10 cellular contexts compared by ENCODE assay signal in the genomic region with DNA sequence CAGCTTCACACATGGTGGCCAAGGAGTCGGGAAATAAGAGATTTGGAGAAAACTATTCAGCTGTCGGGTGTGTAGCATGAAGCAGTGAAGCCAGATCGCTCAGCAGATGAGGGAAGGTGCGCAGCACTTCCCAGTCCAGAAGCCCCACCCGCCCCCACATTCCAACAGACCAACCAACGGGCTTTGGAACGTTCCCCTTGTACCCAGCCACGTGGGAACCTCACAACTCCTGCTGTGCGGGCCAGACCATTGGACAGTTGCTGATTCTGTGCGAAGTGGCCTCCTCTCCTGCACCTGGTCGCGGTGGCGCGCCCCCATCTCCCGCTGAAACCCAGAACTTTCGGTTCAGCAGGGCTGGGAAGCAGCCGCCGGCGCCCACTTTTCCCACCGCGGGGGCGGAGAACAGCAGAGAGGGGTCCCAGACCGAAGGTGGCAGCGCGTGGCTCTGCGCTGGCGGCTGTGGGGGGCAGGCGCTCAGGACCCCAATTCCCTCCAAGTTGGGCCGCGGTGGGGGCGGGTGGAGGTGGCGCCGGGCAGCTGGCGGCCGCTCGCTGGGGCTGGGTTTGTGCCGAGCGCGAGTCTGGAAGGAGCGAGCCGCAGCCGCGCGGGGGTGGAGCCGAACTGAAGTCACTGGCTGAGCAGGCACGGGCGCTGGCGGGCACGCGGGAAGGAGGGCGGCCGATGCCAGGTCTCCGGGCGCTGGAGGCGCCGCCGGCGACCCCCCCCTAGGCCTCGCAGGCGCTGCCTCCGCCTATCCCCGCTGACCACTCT.
DNase-seq lines count a peak whose midpoint lies in the region; ATAC-seq and TF ChIP-seq lines count a peak whose summit lies in the region.
"Had no signal": no experiment of that assay in that cellular context is flagged by ENCODE, and none has a peak within 500 bp of the region (broad histone marks: within the 10 kb centered on the region; RNA-seq: fewer than 3 reads in every experiment).

No MANE protein-coding gene starts in this region.

- peak overlapping the region; percentile 51 for H3K9ac ChIP-seq in HUES6 (ENCODE audit: low read length)

- peaks cover 49% of the 10 kb centered on the region for H3K27me3 ChIP-seq in HUES6 (ENCODE audit: control insufficient read depth, insufficient read depth, low read length)
- peaks cover 18% of the 10 kb centered on the region for H3K27me3 ChIP-seq in lower lobe of right lung (ENCODE audit: low read depth)
- H3K27me3 ChIP-seq in thoracic aorta (replicated peaks; ENCODE audit: insufficient read depth), result no peaks in the 10 kb centered on the region

- in situ Hi-C loops in ACHN (cut with HindIII; ENCODE audit: low pct_ligation_motif_present, low pct_unique_long_range_greater_than_20kb, low sequenced_read_pairs), result no loop called here

- H3K27ac ChIP-seq in HUES6 (ENCODE audit: low read depth, low read length), result no peak overlapping the region
- H3K27ac ChIP-seq in lower lobe of right lung, result no peak overlapping the region
- no peak overlapping the region for H3K27ac ChIP-seq in thoracic aorta

- H3K4me1 ChIP-seq in HUES6 (ENCODE audit: control insufficient read depth, insufficient read depth, low read length) (no peaks in the 10 kb centered on the region), lower lobe of right lung (no peaks in the 10 kb centered on the region), thoracic aorta (ENCODE audit: control insufficient read depth in 1 of 2, low read depth in 2 of 2) (peaks cover 0 to 4% of the 10 kb centered on the region in 2 donors)

- H3K9me3 ChIP-seq in HUES6 (ENCODE audit: control insufficient read depth, insufficient read depth, low read depth, low read length) (peaks cover 9% of the 10 kb centered on the region), lower lobe of right lung (no peaks in the 10 kb centered on the region), thoracic aorta (no peaks in the 10 kb centered on the region)

- H3K36me3 ChIP-seq in HUES6 (ENCODE audit: control insufficient read depth, insufficient read depth, low read length), result no peaks in the 10 kb centered on the region
- no peaks in the 10 kb centered on the region for H3K36me3 ChIP-seq in lower lobe of right lung
- no peaks in the 10 kb centered on the region for H3K36me3 ChIP-seq in thoracic aorta

- intact Hi-C loops in lower lobe of right lung (cut with DNase I), result no loop called here

- DNase-seq in epithelial cell of esophagus (ENCODE audit: low read depth), result peak; percentile 40
- peak; percentile 55 for DNase-seq in lower lobe of right lung
- no peak for DNase-seq in thoracic aorta (ENCODE audit: low spot score)
- DNase-seq in NCI-H2081 treated with DMSO at 0.1 percent for 48 hours (lab: John Stamatoyannopoulos, UW), result no peak
- DNase-seq in SIG-M5 treated with dmso at 0.1 percent for 504 hours (lab: John Stamatoyannopoulos, UW; ENCODE audit: unreplicated experiment), result no peak
- DNase-seq in NCI-H1092 treated with DMSO at 0.1 percent for 48 hours (lab: John Stamatoyannopoulos, UW), result no peak
- DNase-seq in ACHN, result no peak
- DNase-seq: activated CD4-positive, alpha-beta T cell treated with anti-CD3 and anti-CD28 coated beads, Interleukin-2, amount 50 U/mL, for 48 hours; midbrain had no signal

- ATAC-seq in lower lobe of right lung (peak; percentile 84 to 87), thoracic aorta (ENCODE audit: insufficient number of reproducible peaks, low FRiP score, low read depth) (no peak)

- TF ChIP-seq CTCF in epithelial cell of esophagus (IDR thresholded peaks at IDR 0.05; ENCODE audit: insufficient read depth, low read depth, low read length, missing control alignments) (no peak), lower lobe of right lung (IDR thresholded peaks at IDR 0.05) (no peak), thoracic aorta (IDR thresholded peaks at IDR 0.05) (no peak)

- peak overlapping the region; percentile 76 for H3K4me3 ChIP-seq in HUES6 (ENCODE audit: low read depth, low read length)
- H3K4me3 ChIP-seq in epithelial cell of esophagus (ENCODE audit: low read length), result peak overlapping the region; percentile 35
- H3K4me3 ChIP-seq in lower lobe of right lung, result peak overlapping the region; percentile 52
- peak overlapping the region; percentile 84 for H3K4me3 ChIP-seq in thoracic aorta

Comparison
In these comparisons a context has a peak if more than half of its experiments do, and no peak if none do; other contexts are left out.
1. DNase-seq: peak in epithelial cell of esophagus (single experiment) and lower lobe of right lung (single experiment); none in thoracic aorta (single experiment), NCI-H2081 treated with DMSO at 0.1 percent for 48 hours (single experiment), SIG-M5 treated with dmso at 0.1 percent for 504 hours (single experiment), NCI-H1092 treated with DMSO at 0.1 percent for 48 hours (single experiment) and ACHN (single experiment).
2. Peak in every context shown above with its lines, with median percentiles within 50 percentile points of each other: H3K4me3 ChIP-seq.